1 cellular context compared by ENCODE assay signal in the genomic region with DNA sequence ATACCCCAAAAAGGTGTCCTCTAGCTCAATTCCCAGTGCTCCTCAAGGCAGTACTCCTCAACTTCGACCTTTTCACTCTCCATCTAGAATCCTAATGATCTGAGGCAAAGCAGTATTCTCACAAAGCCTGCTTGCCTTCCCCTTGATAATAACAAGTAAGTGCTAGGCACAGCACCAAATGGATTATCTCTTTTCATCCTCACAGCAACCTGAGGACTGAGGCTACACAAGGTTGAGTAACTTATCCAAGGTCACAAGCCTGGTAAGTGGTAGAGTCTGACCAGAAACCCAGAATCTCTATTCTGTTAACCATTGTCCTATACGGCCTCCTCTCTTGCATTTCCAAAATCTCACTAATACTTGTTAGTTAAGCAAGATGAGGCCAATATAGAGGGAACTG.
TF ChIP-seq lines count a peak whose summit lies in the region.

No MANE protein-coding gene starts in this region.

TF ChIP-seq in HEK293, 187 proteins besides CTCF, POLR2A, EP300 and RAD21 (continued from another document):
- TF ChIP-seq, protein P1, sequence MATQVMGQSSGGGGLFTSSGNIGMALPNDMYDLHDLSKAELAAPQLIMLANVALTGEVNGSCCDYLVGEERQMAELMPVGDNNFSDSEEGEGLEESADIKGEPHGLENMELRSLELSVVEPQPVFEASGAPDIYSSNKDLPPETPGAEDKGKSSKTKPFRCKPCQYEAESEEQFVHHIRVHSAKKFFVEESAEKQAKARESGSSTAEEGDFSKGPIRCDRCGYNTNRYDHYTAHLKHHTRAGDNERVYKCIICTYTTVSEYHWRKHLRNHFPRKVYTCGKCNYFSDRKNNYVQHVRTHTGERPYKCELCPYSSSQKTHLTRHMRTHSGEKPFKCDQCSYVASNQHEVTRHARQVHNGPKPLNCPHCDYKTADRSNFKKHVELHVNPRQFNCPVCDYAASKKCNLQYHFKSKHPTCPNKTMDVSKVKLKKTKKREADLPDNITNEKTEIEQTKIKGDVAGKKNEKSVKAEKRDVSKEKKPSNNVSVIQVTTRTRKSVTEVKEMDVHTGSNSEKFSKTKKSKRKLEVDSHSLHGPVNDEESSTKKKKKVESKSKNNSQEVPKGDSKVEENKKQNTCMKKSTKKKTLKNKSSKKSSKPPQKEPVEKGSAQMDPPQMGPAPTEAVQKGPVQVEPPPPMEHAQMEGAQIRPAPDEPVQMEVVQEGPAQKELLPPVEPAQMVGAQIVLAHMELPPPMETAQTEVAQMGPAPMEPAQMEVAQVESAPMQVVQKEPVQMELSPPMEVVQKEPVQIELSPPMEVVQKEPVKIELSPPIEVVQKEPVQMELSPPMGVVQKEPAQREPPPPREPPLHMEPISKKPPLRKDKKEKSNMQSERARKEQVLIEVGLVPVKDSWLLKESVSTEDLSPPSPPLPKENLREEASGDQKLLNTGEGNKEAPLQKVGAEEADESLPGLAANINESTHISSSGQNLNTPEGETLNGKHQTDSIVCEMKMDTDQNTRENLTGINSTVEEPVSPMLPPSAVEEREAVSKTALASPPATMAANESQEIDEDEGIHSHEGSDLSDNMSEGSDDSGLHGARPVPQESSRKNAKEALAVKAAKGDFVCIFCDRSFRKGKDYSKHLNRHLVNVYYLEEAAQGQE (tag by site-specific recombination; IDR thresholded peaks at IDR 0.05) = no peak
- TF ChIP-seq ZNF274 (IDR thresholded peaks at IDR 0.05; ENCODE audit: low read length) (no peak), ZNF274 (tag by site-specific recombination; IDR thresholded peaks at IDR 0.05; ENCODE audit: borderline replicate concordance) (no peak), ZBTB17 (tag by site-specific recombination; IDR thresholded peaks at IDR 0.05) (peak; percentile 52; the same call in 1 of the 2 replicates), ZNF121 (tag by site-specific recombination; IDR thresholded peaks at IDR 0.05) (no peak), ZNF184 (tag by site-specific recombination; IDR thresholded peaks at IDR 0.05) (no peak)
TF ChIP-seq in HEK293: peak in this region for 2.
